ENCODE assay signal across 8 cellular contexts in the genomic region with DNA sequence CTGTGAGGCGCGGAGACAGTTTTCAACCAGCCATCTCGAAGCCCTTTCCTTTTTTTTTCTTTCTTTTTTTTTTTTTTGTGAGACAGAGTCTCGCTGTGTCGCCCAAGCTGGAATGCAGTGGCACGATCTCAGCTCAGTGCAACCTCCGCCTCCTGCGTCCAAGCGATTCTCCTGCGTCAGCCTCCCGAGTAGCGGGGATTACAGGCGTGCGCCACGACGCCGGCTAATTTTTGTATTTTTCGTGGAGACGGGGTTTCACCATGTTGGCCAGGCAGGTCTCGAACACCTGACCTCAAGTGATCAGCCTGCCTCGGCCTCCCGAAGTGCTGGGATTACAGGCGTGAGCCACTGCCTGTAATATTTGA. TPM values are rescaled to one million over a fixed set of nuclear protein-coding genes. Genes with fewer than 3 reads are reported as not detected.
DNase-seq lines count a peak whose midpoint lies in the region; ATAC-seq and TF ChIP-seq lines count a peak whose summit lies in the region.
"Not testable (repeated sequence)": the region's sequence is repeated elsewhere in the genome, so short reads cannot be mapped to it uniquely, and the experiment has no call there.

No MANE protein-coding gene starts in this region.

- H3K4me1 Mint-ChIP-seq in CD8-positive, alpha-beta T cell (ENCODE audit: low read depth), result peaks cover 14% of the 10 kb centered on the region
- peaks cover 20% of the 10 kb centered on the region for H3K4me1 Mint-ChIP-seq in activated T-cell treated with anti-CD3 and anti-CD28 coated beads, Interleukin-2, amount 50 U/mL, for 72 hours (ENCODE audit: low read depth)

- not testable (repeated sequence) for H3K36me3 Mint-ChIP-seq in CD8-positive, alpha-beta T cell; activated T-cell treated with anti-CD3 and anti-CD28 coated beads, Interleukin-2, amount 50 U/mL, for 72 hours (ENCODE audit: insufficient read depth in 2 of 2)

- not testable (repeated sequence) for H3K9ac ChIP-seq in parathyroid adenoma

- TF ChIP-seq CTCF in CD8-positive, alpha-beta T cell (IDR thresholded peaks at IDR 0.05); PC-9 (conservative IDR thresholded peaks at IDR 0.05); coronary artery (IDR thresholded peaks at IDR 0.05); heart left ventricle (IDR thresholded peaks at IDR 0.05); parathyroid adenoma (IDR thresholded peaks at IDR 0.05); tibial artery (IDR thresholded peaks at IDR 0.05): not testable (repeated sequence)

- H3F3A ChIP-seq in PC-9 (ENCODE audit: insufficient read depth, low read depth), result peaks cover 14% of the 10 kb centered on the region; the same call in 1 of the 2 replicates

- WGBS in heart left ventricle, 4 donors, result 9 to 24% (median 15%) methylated on average over 23 of the region's 23 CpGs

- not testable (repeated sequence) for H3K9me2 ChIP-seq in PC-9 (ENCODE audit: insufficient read depth)

- not testable (repeated sequence) for H3K4me1 ChIP-seq in CD8-positive, alpha-beta T cell (ENCODE audit: insufficient read depth, low read length); parathyroid adenoma
- H3K4me1 ChIP-seq in PC-9 (replicated peaks; ENCODE audit: insufficient read depth), result peaks cover 23% of the 10 kb centered on the region
- H3K4me1 ChIP-seq in heart left ventricle, result peaks cover 0 to 41% (median 15%) of the 10 kb centered on the region in 12 donors
- H3K4me1 ChIP-seq in tibial artery, result peaks cover 0 to 34% (median 16%) of the 10 kb centered on the region in 4 donors

- not testable (repeated sequence) for H3K36me3 ChIP-seq in CD8-positive, alpha-beta T cell (ENCODE audit: insufficient read depth, low read length); parathyroid adenoma (ENCODE audit: control insufficient read depth, insufficient read depth, low read length)
- peaks cover 12% of the 10 kb centered on the region for H3K36me3 ChIP-seq in PC-9 (ENCODE audit: low read depth)
- peaks cover 0 to 25% (median 17%) of the 10 kb centered on the region in 9 donors for H3K36me3 ChIP-seq in heart left ventricle
- peaks cover 4 to 25% (median 16%) of the 10 kb centered on the region in 3 donors for H3K36me3 ChIP-seq in tibial artery

- H3K79me2 ChIP-seq in PC-9 (ENCODE audit: low read depth), result peaks cover 38% of the 10 kb centered on the region
- not testable (repeated sequence) for H3K79me2 ChIP-seq in parathyroid adenoma

- not testable (repeated sequence) for H3K27me3 ChIP-seq in CD8-positive, alpha-beta T cell (ENCODE audit: insufficient read depth, low read length); PC-9 (ENCODE audit: insufficient read depth, low read depth); parathyroid adenoma (ENCODE audit: control insufficient read depth, insufficient read depth, low read length); tibial artery
- peaks cover 0 to 16% (median 0%) of the 10 kb centered on the region in 9 donors for H3K27me3 ChIP-seq in heart left ventricle

- not testable (repeated sequence) for H3K9me3 ChIP-seq in CD8-positive, alpha-beta T cell (ENCODE audit: low read length); PC-9 (ENCODE audit: insufficient read depth, low read depth); heart left ventricle; parathyroid adenoma (ENCODE audit: control insufficient read depth, low read length); tibial artery

- H3K27ac Mint-ChIP-seq in CD8-positive, alpha-beta T cell; activated T-cell treated with anti-CD3 and anti-CD28 coated beads, Interleukin-2, amount 50 U/mL, for 72 hours: not testable (repeated sequence)

- peak overlapping the region; percentile 89 for H2AFZ ChIP-seq in PC-9
- H2AFZ ChIP-seq in parathyroid adenoma, result peak overlapping the region; percentile 80

- TF ChIP-seq POLR2A in heart left ventricle (IDR thresholded peaks at IDR 0.05), result not testable (repeated sequence)

- H3K27me3 Mint-ChIP-seq in CD8-positive, alpha-beta T cell (ENCODE audit: low read depth), result peaks cover 47% of the 10 kb centered on the region
- peaks cover 75% of the 10 kb centered on the region for H3K27me3 Mint-ChIP-seq in activated T-cell treated with anti-CD3 and anti-CD28 coated beads, Interleukin-2, amount 50 U/mL, for 72 hours (ENCODE audit: low read depth)

- ATAC-seq in CD8-positive, alpha-beta T cell; activated T-cell treated with anti-CD3 and anti-CD28 coated beads, Interleukin-2, amount 50 U/mL, for 72 hours (replicated peaks in 1 of 2): not testable (repeated sequence)
- ATAC-seq in heart left ventricle, result peak in 1 of 4 donors; percentile 3

- H3K4me2 ChIP-seq in PC-9 (peak overlapping the region; percentile 92), parathyroid adenoma (ENCODE audit: low read length) (peak overlapping the region; percentile 75)

- not testable (repeated sequence) for H3K27ac ChIP-seq in CD8-positive, alpha-beta T cell (ENCODE audit: low read depth, low read length)
- peak overlapping the region; percentile 75 for H3K27ac ChIP-seq in PC-9
- peak overlapping the region; percentile 95 to 97 for H3K27ac ChIP-seq in coronary artery
- peak overlapping the region; percentile 90 to 99 (median 95) for H3K27ac ChIP-seq in heart left ventricle
- H3K27ac ChIP-seq in parathyroid adenoma, result peak overlapping the region; percentile 67
- H3K27ac ChIP-seq in tibial artery, result peak overlapping the region; percentile 91 to 94

- peak overlapping the region; percentile 47 for H3K4me3 Mint-ChIP-seq in CD8-positive, alpha-beta T cell
- H3K4me3 Mint-ChIP-seq in activated T-cell treated with anti-CD3 and anti-CD28 coated beads, Interleukin-2, amount 50 U/mL, for 72 hours, result peak overlapping the region; percentile 90 to 91

- POLR2A ChIA-PET in CD8-positive, alpha-beta T cell (lab: Charles Lee), result not testable (repeated sequence)
- POLR2A ChIA-PET in PC-9 (lab: Charles Lee; ENCODE audit: unreplicated experiment), result interaction anchor here (0.5 to 0.7 kb wide), 2 partner anchors 262 to 781 kb away, joined by 3 read pairs; no protein-coding TSS in a partner anchor

- TSS peak; percentile 71 for BruUV-seq in PC-9 (replicated peaks; lab: Mats Ljungman, UMichigan)

- H3K4me3 ChIP-seq in CD8-positive, alpha-beta T cell (ENCODE audit: low read depth, low read length), result peak overlapping the region; percentile 4
- H3K4me3 ChIP-seq in PC-9 (peak overlapping the region; percentile 79), coronary artery (peak overlapping the region; percentile 95), heart left ventricle (peak overlapping the region; percentile 24 to 92 (median 80)), parathyroid adenoma (ENCODE audit: low read depth, low read length) (peak overlapping the region; percentile 61), tibial artery (peak overlapping the region; percentile 79)

- DNase-seq in CD8-positive, alpha-beta T cell; activated T-cell treated with anti-CD3 and anti-CD28 coated beads, Interleukin-2, amount 50 U/mL, for 72 hours: not testable (repeated sequence)
- DNase-seq in PC-9 (peak in 1 of 2 experiments; percentile 50), coronary artery (ENCODE audit: low spot score) (peak; percentile 83), heart left ventricle (peak; percentile 20 to 65 (median 42)), lung microvascular endothelial cell (ENCODE audit: low read depth in 2 of 2) (peak; percentile 29 to 43), tibial artery (peak; percentile 45 to 87)

- not testable (repeated sequence) for H3K9me3 Mint-ChIP-seq in CD8-positive, alpha-beta T cell; activated T-cell treated with anti-CD3 and anti-CD28 coated beads, Interleukin-2, amount 50 U/mL, for 72 hours

- H4K20me1 ChIP-seq in PC-9 (ENCODE audit: insufficient read depth), result peaks cover 14% of the 10 kb centered on the region

- CTCF ChIA-PET in CD8-positive, alpha-beta T cell (lab: Charles Lee); PC-9 (lab: Charles Lee): not testable (repeated sequence)

- intact Hi-C loops in CD8-positive, alpha-beta T cell (cut with DNase I, micrococcal nuclease), result not testable (repeated sequence)
- intact Hi-C loops in PC-9 (cut with micrococcal nuclease; ENCODE audit: unreplicated experiment) (loop anchor here (2.0 to 5.0 kb wide), 2 partner anchors 97 to 222 kb away; no protein-coding TSS in a partner anchor), heart left ventricle (cut with DNase I) (loop anchor here in 9 of 10 donors (2.0 to 10.0 kb wide), 11 partner anchors 57 to 652 kb away; no protein-coding TSS in a partner anchor), tibial artery (cut with DNase I; ENCODE audit: low total_unique reads) (loop anchor here (2.0 kb wide), 1 partner anchor 260 kb away; no protein-coding TSS in a partner anchor)

RNA-seq across cellular contexts. Expression of a gene that starts 1.0 kb away (rescaled TPM):
- total RNA-seq in CD8-positive, alpha-beta T cell, result 1 to 10 TPM; 5.4 to 7.2 TPM
- total RNA-seq in PC-9 (2021) (48.5 and 49.0 TPM in 2 replicates), heart left ventricle (10 to 100 TPM; 17.1 to 63.3 (median 21.3) TPM), lung microvascular endothelial cell (0.65 and 15.1 TPM in 2 replicates)
- total RNA-seq in activated T-cell treated with anti-CD3 and anti-CD28 coated beads, Interleukin-2, amount 50 U/mL, for 72 hours, result 1 to 10 TPM; 1.7 to 3.5 TPM
- polyA plus RNA-seq in heart left ventricle, result 10 to 100 TPM in 1 of 2 donors, 1 to 10 TPM in 1; 9.9 to 22.2 TPM

Comparison
In these comparisons a context has a peak if more than half of its experiments do, and no peak if none do; other contexts are left out.
1. H3K4me3 ChIP-seq: peak in every context shown above with its lines; median percentile 95 in coronary artery; 80 in heart left ventricle; 79 in PC-9; 79 in tibial artery; 61 in parathyroid adenoma; 4 in CD8-positive, alpha-beta T cell.